19 cellular contexts compared by ENCODE assay signal in the genomic region with DNA sequence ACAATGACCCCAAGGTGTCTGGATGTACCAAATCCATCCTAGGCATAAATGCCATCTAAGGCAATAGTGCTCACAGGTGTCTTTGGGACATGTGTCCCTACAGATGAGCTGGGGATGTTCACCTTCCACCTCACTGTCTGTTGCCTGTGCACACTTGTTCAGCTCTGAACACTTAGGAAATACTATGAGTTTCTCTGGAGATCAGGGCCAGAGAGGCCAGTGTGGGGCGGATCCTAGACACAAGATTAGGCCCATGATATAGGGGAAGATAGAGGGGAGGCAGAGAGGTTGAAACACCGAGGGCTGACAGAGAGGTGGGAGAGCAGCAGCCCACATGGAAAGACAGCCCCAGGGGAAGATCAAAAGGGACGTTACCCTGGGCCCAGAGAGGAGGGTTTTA. TPM values are rescaled to one million over a fixed set of nuclear protein-coding genes. Genes with fewer than 3 reads are reported as not detected.
DNase-seq lines count a peak whose midpoint lies in the region; ATAC-seq, FAIRE-seq and TF ChIP-seq lines count a peak whose summit lies in the region.
"Had no signal": no experiment of that assay in that cellular context is flagged by ENCODE, and none has a peak within 500 bp of the region (broad histone marks: within the 10 kb centered on the region; RNA-seq: fewer than 3 reads in every experiment).

No MANE protein-coding gene starts in this region.

- H3K9me3 ChIP-seq in SJCRH30 (replicated peaks) (peaks cover 7% of the 10 kb centered on the region), esophagus squamous epithelium (no peaks in the 10 kb centered on the region), pancreas (no peaks in the 10 kb centered on the region), colonic mucosa (no peaks in the 10 kb centered on the region)
- H3K9me3 ChIP-seq: heart right ventricle, neutrophil, right atrium auricular region had no signal

- intact Hi-C loops in esophagus squamous epithelium (cut with DNase I), result no loop called here
- intact Hi-C loops in pancreas (cut with DNase I), result no loop called here
- intact Hi-C loops in colonic mucosa (cut with DNase I), result no loop called here

- WGBS in esophagus squamous epithelium, 2 donors, result 58 to 65% methylated on average over 3 of the region's 3 CpGs
- 67 to 72% methylated on average over 3 of the region's 3 CpGs for WGBS in pancreas, 2 donors

- H3K36me3 ChIP-seq in SJCRH30 (no peaks in the 10 kb centered on the region), esophagus squamous epithelium (no peaks in the 10 kb centered on the region), pancreas (no peaks in the 10 kb centered on the region), colonic mucosa (no peaks in the 10 kb centered on the region)
- H3K36me3 ChIP-seq: heart right ventricle, neutrophil, right atrium auricular region had no signal

- DNase-seq in SJCRH30 (no peak), esophagus squamous epithelium (lab: John Stamatoyannopoulos, UW) (no peak), pancreas (no peak), NOMO-1 treated with dmso at 0.1 percent for 144 hours (lab: John Stamatoyannopoulos, UW; ENCODE audit: unreplicated experiment) (no peak), colonic mucosa (no peak), NOMO-1 treated with DMSO at 0.1 percent for 48 hours (lab: John Stamatoyannopoulos, UW; ENCODE audit: unreplicated experiment) (no peak)
- DNase-seq: activated naive CD4-positive, alpha-beta T cell treated with anti-CD3 and anti-CD28 coated beads, Interleukin-2, amount 50 U/mL, for 16 hours; activated T-cell treated with anti-CD3 and anti-CD28 coated beads for 4 hours; heart right ventricle; Kasumi-1; NCI-H1417 treated with DMSO at 0.1 percent for 48 hours; stimulated activated CD4-positive, alpha-beta T cell treated with anti-CD3 and anti-CD28 coated beads, Interleukin-4, amount 100 ng/mL, for 1 hour had no signal

- peak overlapping the region; percentile 97 for H3K27ac ChIP-seq in 22Rv1
- peak overlapping the region; percentile 46 for H3K27ac ChIP-seq in SJCRH30
- peak overlapping the region in 3 of 4 donors; percentile 57 to 65 (median 62) for H3K27ac ChIP-seq in esophagus squamous epithelium
- peak overlapping the region; percentile 70 to 80 (median 74) for H3K27ac ChIP-seq in pancreas
- H3K27ac ChIP-seq in colonic mucosa, result no peak overlapping the region
- H3K27ac ChIP-seq: heart right ventricle, neutrophil, right atrium auricular region had no signal

- TF ChIP-seq CTCF in 22Rv1 (IDR thresholded peaks at IDR 0.05) (no peak), esophagus squamous epithelium (IDR thresholded peaks at IDR 0.05) (no peak), pancreas (IDR thresholded peaks at IDR 0.05) (no peak), colonic mucosa (IDR thresholded peaks at IDR 0.05) (no peak)

- H3K27me3 ChIP-seq in SJCRH30 (no peaks in the 10 kb centered on the region), esophagus squamous epithelium (no peaks in the 10 kb centered on the region), pancreas (no peaks in the 10 kb centered on the region), colonic mucosa (no peaks in the 10 kb centered on the region)
- H3K27me3 ChIP-seq: heart right ventricle, neutrophil, right atrium auricular region had no signal

- no peak overlapping the region for H3K9ac ChIP-seq in colonic mucosa (ENCODE audit: low read depth in 2 of 2, low read length in 2 of 2)

- ATAC-seq in pancreas, result no peak
- no peak for ATAC-seq in HG02970 (IDR thresholded peaks at IDR 0.05; ENCODE audit: low FRiP score, unreplicated experiment)
- ATAC-seq: heart right ventricle had no signal

- H3K4me1 ChIP-seq in SJCRH30, result peaks cover 6% of the 10 kb centered on the region; the same call in 1 of the 2 replicates
- H3K4me1 ChIP-seq in esophagus squamous epithelium, result peaks cover 0 to 64% (median 7%) of the 10 kb centered on the region in 3 donors
- peaks cover 0 to 21% (median 13%) of the 10 kb centered on the region in 3 donors for H3K4me1 ChIP-seq in pancreas
- peaks cover 12% of the 10 kb centered on the region for H3K4me1 ChIP-seq in colonic mucosa
- H3K4me1 ChIP-seq: right atrium auricular region had no signal

- TF ChIP-seq POLR2A in esophagus squamous epithelium (IDR thresholded peaks at IDR 0.05), result no peak

- H3K4me3 ChIP-seq in SJCRH30 (no peak overlapping the region), esophagus squamous epithelium (no peak overlapping the region), pancreas (no peak overlapping the region), colonic mucosa (no peak overlapping the region)
- H3K4me3 ChIP-seq: heart right ventricle, right atrium auricular region had no signal

- no peak for FAIRE-seq in pancreas (lab: Jason Lieb, UNC)
- FAIRE-seq: GM19239 had no signal

RNA-seq across cellular contexts. Expression of gene C1orf116, which starts 25.6 kb away (rescaled TPM):
- not detected in 2 replicates for total RNA-seq in SJCRH30 (2014; rRNA removed; shearing (Covaris generic))
- total RNA-seq in esophagus squamous epithelium (100 to 1,000 TPM in 1 of 4 donors, 10 to 100 TPM in 3; 52.8 to 173 (median 86.4) TPM), pancreas (10 to 100 TPM in 4 of 6 donors, 1 to 10 TPM in 2; 7.8 to 26.9 (median 10.1) TPM), colonic mucosa (10 to 100 TPM; 12.0 to 25.5 TPM)
- polyA plus RNA-seq in pancreas, result 10 to 100 TPM in 1 of 2 donors, 1 to 10 TPM in 1; 9.4 to 11.7 TPM
- total RNA-seq: dermis microvascular lymphatic vessel endothelial cell had no signal

RNA-seq across cellular contexts. Expression of gene FCAMR, which starts 36.7 kb away (rescaled TPM):
- not detected in 2 replicates for total RNA-seq in SJCRH30 (2014; rRNA removed; shearing (Covaris generic))
- total RNA-seq in esophagus squamous epithelium (not detected), pancreas (not detected), colonic mucosa (1 to 10 TPM in 1 of 2 donors, under 1 TPM in 1; 0.56 to 4.5 TPM)
- not detected for polyA plus RNA-seq in pancreas
- total RNA-seq: dermis microvascular lymphatic vessel endothelial cell, heart right ventricle, right atrium auricular region, temporal lobe had no signal
- polyA plus RNA-seq: heart right ventricle had no signal

RNA-seq across cellular contexts. Expression of gene YOD1, which starts 44.1 kb away (rescaled TPM):
- 3.0 and 3.8 TPM in 2 replicates for total RNA-seq in SJCRH30 (2014; rRNA removed; shearing (Covaris generic))
- total RNA-seq in esophagus squamous epithelium (10 to 100 TPM in 3 of 4 donors, 1 to 10 TPM in 1; 9.6 to 32.0 (median 22.9) TPM), pancreas (1 to 10 TPM; 1.8 to 4.0 (median 2.3) TPM), colonic mucosa (1 to 10 TPM; 5.7 to 8.0 TPM)
- polyA plus RNA-seq in pancreas, result 1 to 10 TPM; 1.1 to 2.4 TPM

RNA-seq across cellular contexts. Expression of gene PFKFB2, which starts 46.2 kb away (rescaled TPM):
- 0.68 and 1.0 TPM in 2 replicates for total RNA-seq in SJCRH30 (2014; rRNA removed; shearing (Covaris generic))
- 10 to 100 TPM in 3 of 4 donors, 1 to 10 TPM in 1; 9.4 to 28.7 (median 12.3) TPM for total RNA-seq in esophagus squamous epithelium
- 10 to 100 TPM in 3 of 6 donors, 1 to 10 TPM in 3; 4.4 to 19.6 (median 9.9) TPM for total RNA-seq in pancreas
- polyA plus RNA-seq in pancreas, result 10 to 100 TPM in 1 of 2 donors, 1 to 10 TPM in 1; 8.0 to 28.5 TPM
- 10 to 100 TPM; 52.1 to 88.5 TPM for total RNA-seq in colonic mucosa
